18 cellular contexts compared by ENCODE assay signal in the genomic region with DNA sequence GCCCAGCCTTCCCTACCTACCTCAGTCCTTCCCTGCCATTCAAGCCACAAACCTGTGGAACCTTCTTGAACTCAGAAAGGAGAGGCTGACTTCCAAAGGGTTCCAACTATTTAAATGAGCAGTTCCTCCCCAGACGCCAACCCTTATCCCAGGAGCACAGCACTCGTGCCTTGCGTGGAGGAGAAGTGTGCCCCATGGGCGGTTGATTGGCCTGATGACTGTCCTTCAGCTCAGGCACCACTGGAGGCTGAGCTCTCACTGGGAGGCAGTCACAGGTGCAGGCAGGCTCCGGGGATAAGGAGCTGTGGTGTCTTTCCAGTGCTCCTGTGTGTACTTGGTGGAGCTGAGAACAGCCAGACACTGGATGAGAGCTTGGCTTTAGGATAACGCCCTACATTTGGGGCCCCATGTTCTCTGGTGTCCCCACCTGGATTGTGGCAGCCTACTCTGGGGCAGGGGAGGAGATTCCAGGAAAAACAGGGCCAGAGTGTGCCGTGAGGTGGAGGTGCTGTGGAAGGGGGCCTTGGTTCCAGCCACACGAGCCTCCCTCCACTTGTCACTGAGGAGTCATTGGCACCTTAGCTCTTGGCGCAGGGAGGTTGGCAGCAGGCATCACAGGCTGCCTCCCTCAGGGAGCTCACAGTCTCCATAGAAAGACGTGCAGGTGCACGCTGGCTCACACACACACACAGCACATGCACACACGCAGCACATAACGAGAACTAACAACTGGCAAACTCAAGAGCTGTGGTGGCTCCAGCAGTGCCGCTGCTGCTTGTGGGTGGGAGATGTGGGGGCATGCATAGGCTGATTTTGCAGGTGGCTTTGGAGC. TPM values are rescaled to one million over a fixed set of nuclear protein-coding genes. Genes with fewer than 3 reads are reported as not detected.
DNase-seq lines count a peak whose midpoint lies in the region; ATAC-seq, FAIRE-seq and TF ChIP-seq lines count a peak whose summit lies in the region.
"Had no signal": no experiment of that assay in that cellular context is flagged by ENCODE, and none has a peak within 500 bp of the region (broad histone marks: within the 10 kb centered on the region; RNA-seq: fewer than 3 reads in every experiment).

No MANE protein-coding gene starts in this region.

- peaks cover 12% of the 10 kb centered on the region for H3K4me1 Mint-ChIP-seq in neural progenitor cell

- H3K4me3 Mint-ChIP-seq in neural progenitor cell, result no peak overlapping the region

- FAIRE-seq in urothelium cell line (lab: Jason Lieb, UNC), result peak; percentile 56
- FAIRE-seq: D721Med, RCC 7860 had no signal

- H3K27ac ChIP-seq in coronary artery (no peak overlapping the region), neural progenitor cell (no peak overlapping the region)
- H3K27ac ChIP-seq: BLaER1 treated with 17β-estradiol and CSF1 and Interleukin-3, amounts not matched to agents 10 nM and 100 nM had no signal

- TF ChIP-seq CTCF in coronary artery (IDR thresholded peaks at IDR 0.05), result no peak
- no peak for TF ChIP-seq CTCF in neural progenitor cell (IDR thresholded peaks at IDR 0.05)

- H3K79me2 ChIP-seq in neural progenitor cell (ENCODE audit: low read depth), result no peaks in the 10 kb centered on the region

- peaks cover 14% of the 10 kb centered on the region for H3K27me3 ChIP-seq in neural progenitor cell

- H3F3A ChIP-seq in neural progenitor cell (ENCODE audit: low read depth), result peaks cover 13% of the 10 kb centered on the region

- H3K9me3 Mint-ChIP-seq in neural progenitor cell, result no peaks in the 10 kb centered on the region
- H3K9me3 Mint-ChIP-seq: CD8-positive, alpha-beta memory T cell had no signal

- H3K36me3 Mint-ChIP-seq in neural progenitor cell, result no peaks in the 10 kb centered on the region
- H3K36me3 Mint-ChIP-seq: CD8-positive, alpha-beta memory T cell had no signal

- H3K27ac Mint-ChIP-seq in neural progenitor cell, result no peak overlapping the region

- H3K4me3 ChIP-seq in coronary artery (no peak overlapping the region), neural progenitor cell (no peak overlapping the region)
- H3K4me3 ChIP-seq: BLaER1 treated with 17β-estradiol and CSF1 and Interleukin-3, amounts not matched to agents 10 nM and 100 nM had no signal

- H3K27me3 Mint-ChIP-seq in neural progenitor cell (ENCODE audit: insufficient read depth, low read depth), result peaks cover 18% of the 10 kb centered on the region

- H3K9ac ChIP-seq in neural progenitor cell, result no peak overlapping the region
- H3K9ac ChIP-seq: BLaER1 treated with 17β-estradiol and CSF1 and Interleukin-3, amounts not matched to agents 10 nM and 100 nM had no signal

- H3K9me3 ChIP-seq in neural progenitor cell (ENCODE audit: low read depth), result no peaks in the 10 kb centered on the region
- H3K9me3 ChIP-seq: BLaER1 treated with 17β-estradiol and CSF1 and Interleukin-3, amounts not matched to agents 10 nM and 100 nM had no signal

- peak overlapping the region; percentile 48 for H3K4me2 ChIP-seq in neural progenitor cell
- H3K4me2 ChIP-seq: BLaER1 treated with 17β-estradiol and CSF1 and Interleukin-3, amounts not matched to agents 10 nM and 100 nM had no signal

- peaks cover 18% of the 10 kb centered on the region for H3K4me1 ChIP-seq in neural progenitor cell

- no peaks in the 10 kb centered on the region for H4K20me1 ChIP-seq in neural progenitor cell (ENCODE audit: low read depth)

- peak; percentile 45 for DNase-seq in activated CD8-positive, alpha-beta memory T cell treated with anti-CD3 and anti-CD28 coated beads for 24 hours
- DNase-seq in activated CD8-positive, alpha-beta memory T cell treated with anti-CD3 and anti-CD28 coated beads, Interleukin-2, amount 50 U/mL, for 4 hours, result no peak
- peak; percentile 43 for DNase-seq in coronary artery (ENCODE audit: low spot score)
- no peak for DNase-seq in neural progenitor cell (ENCODE audit: low spot score)
- no peak for DNase-seq in urothelium cell line (ENCODE audit: low spot score)
- DNase-seq in hippocampal formation (lab: John Stamatoyannopoulos, UW), result no peak
- no peak for DNase-seq in cerebellar nuclear complex (lab: John Stamatoyannopoulos, UW)
- DNase-seq: CD8-positive, alpha-beta memory T cell; DMS79 treated with DMSO at 0.1 percent for 48 hours; KG1; NCI-H2029; NCI-H510A; NCI-H82; SHP77 had no signal

- no peak overlapping the region for H2AFZ ChIP-seq in neural progenitor cell (replicated peaks)

- no peaks in the 10 kb centered on the region for H3K36me3 ChIP-seq in neural progenitor cell
- H3K36me3 ChIP-seq: BLaER1 treated with 17β-estradiol and CSF1 and Interleukin-3, amounts not matched to agents 10 nM and 100 nM had no signal

- no peak for ATAC-seq in GM18519 (IDR thresholded peaks at IDR 0.05; ENCODE audit: low FRiP score, unreplicated experiment)

RNA-seq across cellular contexts. Expression of a gene that starts 22.8 kb away (rescaled TPM):
- 2.3 and 3.6 TPM in 2 replicates for total RNA-seq in neural progenitor cell (ENCODE audit: low replicate concordance)

Comparison
In these comparisons a context has a peak if more than half of its experiments do, and no peak if none do; other contexts are left out.
1. DNase-seq: peak in activated CD8-positive, alpha-beta memory T cell treated with anti-CD3 and anti-CD28 coated beads for 24 hours (single experiment) and coronary artery (single experiment); none in activated CD8-positive, alpha-beta memory T cell treated with anti-CD3 and anti-CD28 coated beads, Interleukin-2, amount 50 U/mL, for 4 hours (single experiment), neural progenitor cell (single experiment), urothelium cell line (single experiment), hippocampal formation (0 of 2) and cerebellar nuclear complex (0 of 2).